In the genomic region with DNA sequence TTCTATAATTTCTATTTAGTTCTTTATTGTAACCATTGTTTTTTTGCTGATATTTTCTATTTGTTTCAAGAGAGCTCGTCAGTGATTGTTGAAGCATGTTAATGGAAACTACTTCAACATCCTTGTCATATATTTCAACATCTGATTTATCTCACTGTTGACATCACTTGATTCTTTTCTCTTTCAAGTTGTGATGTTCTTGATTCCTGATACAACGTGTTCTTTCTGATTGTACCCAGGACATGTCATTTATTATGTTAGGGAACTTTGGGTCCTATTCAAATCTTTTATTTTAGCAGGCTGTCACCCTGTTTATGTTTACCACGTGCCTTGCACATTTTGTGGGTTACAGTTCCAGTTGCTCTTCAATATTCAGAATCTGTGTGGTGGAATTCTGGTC, we compare ENCODE assay signal across 27 cellular contexts.
DNase-seq lines count a peak whose midpoint lies in the region; ATAC-seq, FAIRE-seq and TF ChIP-seq lines count a peak whose summit lies in the region.
"Had no signal": no experiment of that assay in that cellular context is flagged by ENCODE, and none has a peak within 500 bp of the region (broad histone marks: within the 10 kb centered on the region; RNA-seq: fewer than 3 reads in every experiment).

No MANE protein-coding gene starts in this region.

- POLR2A ChIA-PET in CD8-positive, alpha-beta T cell (lab: Charles Lee): no interaction called here

- peak; percentile 23 for FAIRE-seq in H54 (lab: Jason Lieb, UNC)
- peak; percentile 71 for FAIRE-seq in astrocyte (lab: Jason Lieb, UNC)
- FAIRE-seq: A549, D721Med, GM12878, GM12892, GM18507 had no signal

- H3K9me3 ChIP-seq in T-helper 17 cell (ENCODE audit: control insufficient read depth, low read length, poor library complexity, severe bottlenecking): no peaks in the 10 kb centered on the region
- H3K9me3 ChIP-seq in astrocyte (ENCODE audit: insufficient read depth, low read depth, low read length): no peaks in the 10 kb centered on the region
- H3K9me3 ChIP-seq in suprapubic skin: no peaks in the 10 kb centered on the region
- no peaks in the 10 kb centered on the region for H3K9me3 ChIP-seq in CD8-positive, alpha-beta T cell (ENCODE audit: low read length)
- H3K9me3 ChIP-seq: Caco-2 had no signal

- H2AFZ ChIP-seq in astrocyte (ENCODE audit: low read depth, low read length): no peak overlapping the region

- H3K4me2 ChIP-seq in astrocyte (ENCODE audit: low read length): no peak overlapping the region
- H3K4me2 ChIP-seq: A549; BLaER1 treated with 17β-estradiol and CSF1 and Interleukin-3, amounts not matched to agents 10 nM and 100 nM had no signal

- intact Hi-C loops in CD8-positive, alpha-beta T cell (cut with DNase I, micrococcal nuclease): no loop called here

- H3K9ac ChIP-seq in astrocyte (ENCODE audit: low read length): no peak overlapping the region
- H3K9ac ChIP-seq: BLaER1 treated with 17β-estradiol and CSF1 and Interleukin-3, amounts not matched to agents 10 nM and 100 nM had no signal

- H3K27me3 Mint-ChIP-seq in T-helper 17 cell: no peaks in the 10 kb centered on the region
- no peaks in the 10 kb centered on the region for H3K27me3 Mint-ChIP-seq in astrocyte (ENCODE audit: low read depth, unreplicated experiment)
- no peaks in the 10 kb centered on the region for H3K27me3 Mint-ChIP-seq in CD8-positive, alpha-beta T cell (ENCODE audit: low read depth)
- H3K27me3 Mint-ChIP-seq: CD4-positive, alpha-beta memory T cell had no signal

- H3K27me3 ChIP-seq in astrocyte (ENCODE audit: insufficient read depth, low read length): no peaks in the 10 kb centered on the region
- H3K27me3 ChIP-seq in suprapubic skin: no peaks in the 10 kb centered on the region
- no peaks in the 10 kb centered on the region for H3K27me3 ChIP-seq in CD8-positive, alpha-beta T cell (ENCODE audit: insufficient read depth, low read length)
- H3K27me3 ChIP-seq: BLaER1 treated with 17β-estradiol and CSF1 and Interleukin-3, amounts not matched to agents 10 nM and 100 nM had no signal

- DNase-seq in H54 (ENCODE audit: insufficient read length, low spot score) (no peak), T-helper 17 cell (no peak), astrocyte (ENCODE audit: low read depth) (no peak), suprapubic skin (ENCODE audit: low spot score in 2 of 2) (no peak), DMS 273 treated with DMSO at 0.1 percent for 48 hours (lab: John Stamatoyannopoulos, UW) (no peak)
- no peak for DNase-seq in stimulated activated CD4-positive, alpha-beta T cell treated with anti-CD3 and anti-CD28 coated beads, Interleukin-2, amount 100 ng/mL, for 48 hours
- no peak for DNase-seq in CD8-positive, alpha-beta T cell
- DNase-seq: AML-193; Caco-2; Calu3; CD4-positive, alpha-beta memory T cell; CD4-positive, CD25-positive, alpha-beta regulatory T cell; DMS153; DMS53; DMS79; DND-41; EL; GDM1 had no signal

- H3K36me3 Mint-ChIP-seq in T-helper 17 cell (ENCODE audit: low read depth) (no peaks in the 10 kb centered on the region), astrocyte (ENCODE audit: low read depth, unreplicated experiment) (no peaks in the 10 kb centered on the region)
- H3K36me3 Mint-ChIP-seq in CD8-positive, alpha-beta T cell: peaks cover 33% of the 10 kb centered on the region

- H3K27ac Mint-ChIP-seq in T-helper 17 cell (peak overlapping the region; percentile 1), astrocyte (ENCODE audit: unreplicated experiment) (no peak overlapping the region)
- H3K27ac Mint-ChIP-seq in CD8-positive, alpha-beta T cell: no peak overlapping the region
- H3K27ac Mint-ChIP-seq: B cell had no signal

- WGBS in suprapubic skin: 88% methylated on average over 3 of the region's 3 CpGs

- TF ChIP-seq CTCF in astrocyte (IDR thresholded peaks at IDR 0.05; ENCODE audit: insufficient read depth, low read depth, low read length) (no peak), suprapubic skin (IDR thresholded peaks at IDR 0.05) (no peak)
- TF ChIP-seq CTCF in CD8-positive, alpha-beta T cell (IDR thresholded peaks at IDR 0.05): no peak

- H4K20me1 ChIP-seq in astrocyte (ENCODE audit: insufficient read depth, low read length): no peaks in the 10 kb centered on the region
- H4K20me1 ChIP-seq: BLaER1 treated with 17β-estradiol and CSF1 and Interleukin-3, amounts not matched to agents 10 nM and 100 nM had no signal

- no peak overlapping the region for H3K27ac ChIP-seq in astrocyte (ENCODE audit: low read depth, low read length)
- H3K27ac ChIP-seq in suprapubic skin: peak overlapping the region; percentile 27
- no peak overlapping the region for H3K27ac ChIP-seq in CD8-positive, alpha-beta T cell (ENCODE audit: low read depth, low read length)
- H3K27ac ChIP-seq: 22Rv1; A549; BLaER1 treated with 17β-estradiol and CSF1 and Interleukin-3, amounts not matched to agents 10 nM and 100 nM; C4-2B had no signal

- TF ChIP-seq EP300 in suprapubic skin (IDR thresholded peaks at IDR 0.05): no peak

- no peaks in the 10 kb centered on the region for H3K79me2 ChIP-seq in astrocyte (ENCODE audit: insufficient read depth, low read length)

- H3K4me1 ChIP-seq in astrocyte (ENCODE audit: insufficient read depth, low read length): no peaks in the 10 kb centered on the region
- H3K4me1 ChIP-seq in suprapubic skin: peaks cover 5% of the 10 kb centered on the region
- H3K4me1 ChIP-seq in CD8-positive, alpha-beta T cell (ENCODE audit: insufficient read depth, low read length): no peaks in the 10 kb centered on the region
- H3K4me1 ChIP-seq: BLaER1 treated with 17β-estradiol and CSF1 and Interleukin-3, amounts not matched to agents 10 nM and 100 nM; Caco-2 had no signal

- CTCF ChIA-PET in CD8-positive, alpha-beta T cell (lab: Charles Lee): no interaction called here

- no peaks in the 10 kb centered on the region for H3K36me3 ChIP-seq in astrocyte (ENCODE audit: insufficient read depth, low read length)
- H3K36me3 ChIP-seq in suprapubic skin: no peaks in the 10 kb centered on the region
- no peaks in the 10 kb centered on the region for H3K36me3 ChIP-seq in CD8-positive, alpha-beta T cell (ENCODE audit: insufficient read depth, low read length)
- H3K36me3 ChIP-seq: BLaER1 treated with 17β-estradiol and CSF1 and Interleukin-3, amounts not matched to agents 10 nM and 100 nM had no signal

- H3K4me3 ChIP-seq in astrocyte (ENCODE audit: insufficient read depth, low read depth, low read length) (no peak overlapping the region), suprapubic skin (no peak overlapping the region)
- H3K4me3 ChIP-seq in CD8-positive, alpha-beta T cell (ENCODE audit: low read depth, low read length): no peak overlapping the region
- H3K4me3 ChIP-seq: A549; BLaER1 treated with 17β-estradiol and CSF1 and Interleukin-3, amounts not matched to agents 10 nM and 100 nM; GM12878 had no signal

- H3K4me1 Mint-ChIP-seq in T-helper 17 cell: no peaks in the 10 kb centered on the region
- H3K4me1 Mint-ChIP-seq in astrocyte (ENCODE audit: low read depth, unreplicated experiment): peaks cover 8% of the 10 kb centered on the region
- H3K4me1 Mint-ChIP-seq in CD8-positive, alpha-beta T cell (ENCODE audit: low read depth): no peaks in the 10 kb centered on the region
- H3K4me1 Mint-ChIP-seq: B cell had no signal

- H3K4me3 Mint-ChIP-seq in T-helper 17 cell (no peak overlapping the region), astrocyte (ENCODE audit: unreplicated experiment) (no peak overlapping the region)
- H3K4me3 Mint-ChIP-seq in CD8-positive, alpha-beta T cell: no peak overlapping the region
- H3K4me3 Mint-ChIP-seq: B cell; CD4-positive, alpha-beta memory T cell had no signal

- TF ChIP-seq POLR2A in H54 (IDR thresholded peaks at IDR 0.05; ENCODE audit: low read depth, low read length): no peak
- TF ChIP-seq POLR2A in suprapubic skin (IDR thresholded peaks at IDR 0.05): no peak

- ATAC-seq in T-helper 17 cell: no peak
- ATAC-seq in CD8-positive, alpha-beta T cell: no peak
- ATAC-seq: A549, GM12878 had no signal

- no peaks in the 10 kb centered on the region for H3K9me3 Mint-ChIP-seq in astrocyte (ENCODE audit: unreplicated experiment)
- H3K9me3 Mint-ChIP-seq in CD8-positive, alpha-beta T cell: peaks cover 4% of the 10 kb centered on the region
